ENCODE assay signal across 8 cellular contexts in the genomic region with DNA sequence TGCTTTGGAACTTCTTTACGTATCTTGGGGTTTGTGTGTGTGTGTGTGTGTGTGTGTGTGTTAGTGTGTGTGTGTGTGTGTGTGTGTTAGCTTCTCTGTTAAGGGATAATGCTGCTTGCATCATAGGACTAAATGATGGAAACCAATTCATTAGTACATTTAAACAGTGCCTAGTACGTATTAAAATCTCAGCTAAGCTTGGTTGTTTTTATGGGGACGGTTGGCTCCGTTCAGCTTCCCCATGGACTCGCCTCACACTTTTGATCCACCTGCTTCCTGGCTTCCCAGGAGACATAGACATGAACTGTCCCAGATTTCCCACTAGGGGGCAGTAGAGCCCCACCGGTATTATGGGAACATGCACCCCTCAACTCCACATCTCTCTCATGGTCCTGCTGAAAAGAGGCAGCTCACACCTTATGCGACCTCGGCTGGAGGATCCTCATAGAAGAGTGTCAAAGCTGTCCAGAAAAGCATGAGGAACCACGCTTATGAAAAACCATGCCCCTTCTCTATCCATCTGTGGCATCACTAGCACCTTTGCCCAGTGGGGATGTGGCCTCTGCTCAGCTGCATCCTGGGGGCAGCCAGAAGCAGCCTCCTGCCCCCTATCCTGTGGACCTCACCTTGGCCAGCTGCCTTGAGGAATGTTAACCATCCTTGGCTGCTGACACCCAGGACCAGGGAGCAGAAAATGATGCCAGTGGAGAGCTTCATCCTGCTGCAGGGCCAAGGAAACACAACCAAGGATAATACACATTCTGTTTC. TPM values are rescaled to one million over a fixed set of nuclear protein-coding genes. Genes with fewer than 3 reads are reported as not detected.
DNase-seq lines count a peak whose midpoint lies in the region; ATAC-seq lines count a peak whose summit lies in the region.

No MANE protein-coding gene starts in this region.

- peaks cover 27% of the 10 kb centered on the region for H3K27me3 Mint-ChIP-seq in activated CD8-positive, alpha-beta memory T cell treated with anti-CD3 and anti-CD28 coated beads, Interleukin-2, amount 10 ng/mL, durations not matched to agents 7 days and 5 days
- peaks cover 9 to 38% (median 23%) of the 10 kb centered on the region in 5 donors for H3K27me3 Mint-ChIP-seq in naive thymus-derived CD8-positive, alpha-beta T cell
- peaks cover 30 to 53% of the 10 kb centered on the region in 2 donors for H3K27me3 Mint-ChIP-seq in stimulated activated naive B cell treated with anti-CD40 and anti-IgM and Interleukin-4, amounts not matched to agents 10 μg/mL and 1 μg/mL and 100 μg/mL, for 72 hours

- H3K4me1 Mint-ChIP-seq in activated CD8-positive, alpha-beta memory T cell treated with anti-CD3 and anti-CD28 coated beads, Interleukin-2, amount 10 ng/mL, durations not matched to agents 7 days and 5 days, result peaks cover 4% of the 10 kb centered on the region
- H3K4me1 Mint-ChIP-seq in naive thymus-derived CD8-positive, alpha-beta T cell, result peaks cover 0 to 10% (median 2%) of the 10 kb centered on the region in 4 donors
- H3K4me1 Mint-ChIP-seq in stimulated activated naive B cell treated with anti-CD40 and anti-IgM and Interleukin-4, amounts not matched to agents 10 μg/mL and 1 μg/mL and 100 μg/mL, for 72 hours, result peaks cover 0 to 3% of the 10 kb centered on the region in 2 donors

- POLR2A ChIA-PET in naive thymus-derived CD8-positive, alpha-beta T cell (lab: Charles Lee), result no interaction called here

- DNase-seq in COLO668 (lab: John Stamatoyannopoulos, UW; ENCODE audit: unreplicated experiment), result peak; percentile 69
- DNase-seq in HT-29 (ENCODE audit: low spot score), result peak; percentile 88
- DNase-seq in NOMO-1 treated with DMSO at 0.1 percent for 48 hours (lab: John Stamatoyannopoulos, UW; ENCODE audit: unreplicated experiment), result peak; percentile 42
- DNase-seq in activated CD8-positive, alpha-beta memory T cell treated with anti-CD3 and anti-CD28 coated beads, Interleukin-2, amount 10 ng/mL, durations not matched to agents 7 days and 5 days, result peak; percentile 77
- DNase-seq in epithelial cell of prostate (ENCODE audit: low read depth, low spot score), result peak; percentile 16
- peak; percentile 40 to 82 (median 64) for DNase-seq in naive thymus-derived CD8-positive, alpha-beta T cell
- DNase-seq in stimulated activated naive B cell treated with anti-CD40 and anti-IgM and Interleukin-4, amounts not matched to agents 10 μg/mL and 1 μg/mL and 100 μg/mL, for 72 hours, result peak; percentile 43

- no peaks in the 10 kb centered on the region for H3K9me3 Mint-ChIP-seq in activated CD8-positive, alpha-beta memory T cell treated with anti-CD3 and anti-CD28 coated beads, Interleukin-2, amount 10 ng/mL, durations not matched to agents 7 days and 5 days (ENCODE audit: low read depth)
- no peaks in the 10 kb centered on the region for H3K9me3 Mint-ChIP-seq in naive thymus-derived CD8-positive, alpha-beta T cell
- H3K9me3 Mint-ChIP-seq in stimulated activated naive B cell treated with anti-CD40 and anti-IgM and Interleukin-4, amounts not matched to agents 10 μg/mL and 1 μg/mL and 100 μg/mL, for 72 hours, result no peaks in the 10 kb centered on the region

- CTCF ChIA-PET in activated CD8-positive, alpha-beta memory T cell treated with anti-CD3 and anti-CD28 coated beads, Interleukin-2, amount 10 ng/mL, durations not matched to agents 7 days and 5 days (lab: Charles Lee), result interaction anchor here (0.5 to 2.4 kb wide), 46 partner anchors 9 to 701 kb away, joined by 3 to 33 read pairs (median 4); a partner anchor contains a TSS

- H3K36me3 Mint-ChIP-seq in activated CD8-positive, alpha-beta memory T cell treated with anti-CD3 and anti-CD28 coated beads, Interleukin-2, amount 10 ng/mL, durations not matched to agents 7 days and 5 days, result no peaks in the 10 kb centered on the region
- no peaks in the 10 kb centered on the region for H3K36me3 Mint-ChIP-seq in naive thymus-derived CD8-positive, alpha-beta T cell
- no peaks in the 10 kb centered on the region for H3K36me3 Mint-ChIP-seq in stimulated activated naive B cell treated with anti-CD40 and anti-IgM and Interleukin-4, amounts not matched to agents 10 μg/mL and 1 μg/mL and 100 μg/mL, for 72 hours

- H3K27ac Mint-ChIP-seq in activated CD8-positive, alpha-beta memory T cell treated with anti-CD3 and anti-CD28 coated beads, Interleukin-2, amount 10 ng/mL, durations not matched to agents 7 days and 5 days, result no peak overlapping the region
- peak overlapping the region in 1 of 10 donors; percentile 36 for H3K27ac Mint-ChIP-seq in naive thymus-derived CD8-positive, alpha-beta T cell
- no peak overlapping the region for H3K27ac Mint-ChIP-seq in stimulated activated naive B cell treated with anti-CD40 and anti-IgM and Interleukin-4, amounts not matched to agents 10 μg/mL and 1 μg/mL and 100 μg/mL, for 72 hours

- peak; percentile 94 for ATAC-seq in GM19452 (IDR thresholded peaks at IDR 0.05; ENCODE audit: unreplicated experiment)
- peak; percentile 95 for ATAC-seq in activated CD8-positive, alpha-beta memory T cell treated with anti-CD3 and anti-CD28 coated beads, Interleukin-2, amount 10 ng/mL, durations not matched to agents 7 days and 5 days
- peak; percentile 84 to 97 for ATAC-seq in naive thymus-derived CD8-positive, alpha-beta T cell
- peak; percentile 94 to 95 for ATAC-seq in stimulated activated naive B cell treated with anti-CD40 and anti-IgM and Interleukin-4, amounts not matched to agents 10 μg/mL and 1 μg/mL and 100 μg/mL, for 72 hours (replicated peaks)

- no peak overlapping the region for H3K27ac ChIP-seq in epithelial cell of prostate

- H3K4me3 Mint-ChIP-seq in activated CD8-positive, alpha-beta memory T cell treated with anti-CD3 and anti-CD28 coated beads, Interleukin-2, amount 10 ng/mL, durations not matched to agents 7 days and 5 days, result no peak overlapping the region
- H3K4me3 Mint-ChIP-seq in naive thymus-derived CD8-positive, alpha-beta T cell, result no peak overlapping the region
- H3K4me3 Mint-ChIP-seq in stimulated activated naive B cell treated with anti-CD40 and anti-IgM and Interleukin-4, amounts not matched to agents 10 μg/mL and 1 μg/mL and 100 μg/mL, for 72 hours, result no peak overlapping the region

RNA-seq across cellular contexts. Expression of a gene that starts 9.7 kb away (rescaled TPM):
- total RNA-seq in HT-29 (2014; rRNA removed; shearing (Covaris generic)), result 16.5 and 24.0 TPM in 2 replicates
- 10 to 100 TPM; 30.0 to 35.3 TPM for total RNA-seq in activated CD8-positive, alpha-beta memory T cell treated with anti-CD3 and anti-CD28 coated beads, Interleukin-2, amount 10 ng/mL, durations not matched to agents 7 days and 5 days
- total RNA-seq in naive thymus-derived CD8-positive, alpha-beta T cell, result 10 to 100 TPM; 18.7 to 20.3 TPM
- polyA plus RNA-seq in naive thymus-derived CD8-positive, alpha-beta T cell, result 10 to 100 TPM in 2 of 3 donors, 1 to 10 TPM in 1; 8.1 to 14.4 (median 13.1) TPM

RNA-seq across cellular contexts. Expression of a gene that starts 16.8 kb away (rescaled TPM):
- not detected in 2 replicates for total RNA-seq in HT-29 (2014; rRNA removed; shearing (Covaris generic))
- total RNA-seq in activated CD8-positive, alpha-beta memory T cell treated with anti-CD3 and anti-CD28 coated beads, Interleukin-2, amount 10 ng/mL, durations not matched to agents 7 days and 5 days, result not detected
- total RNA-seq in naive thymus-derived CD8-positive, alpha-beta T cell, result not detected
- not detected for polyA plus RNA-seq in naive thymus-derived CD8-positive, alpha-beta T cell

RNA-seq across cellular contexts. Expression of a gene that starts 57.1 kb away (rescaled TPM):
- total RNA-seq in HT-29 (2014; rRNA removed; shearing (Covaris generic)), result not detected in 2 replicates
- total RNA-seq in activated CD8-positive, alpha-beta memory T cell treated with anti-CD3 and anti-CD28 coated beads, Interleukin-2, amount 10 ng/mL, durations not matched to agents 7 days and 5 days, result not detected
- total RNA-seq in naive thymus-derived CD8-positive, alpha-beta T cell, result not detected
- not detected for polyA plus RNA-seq in naive thymus-derived CD8-positive, alpha-beta T cell

Comparison
In these comparisons a context has a peak if more than half of its experiments do, and no peak if none do; other contexts are left out.
1. DNase-seq: peak in every context shown above with its lines; median percentile 88 in HT-29; 77 in activated CD8-positive, alpha-beta memory T cell treated with anti-CD3 and anti-CD28 coated beads, Interleukin-2, amount 10 ng/mL, durations not matched to agents 7 days and 5 days; 69 in COLO668; 64 in naive thymus-derived CD8-positive, alpha-beta T cell; 43 in stimulated activated naive B cell treated with anti-CD40 and anti-IgM and Interleukin-4, amounts not matched to agents 10 μg/mL and 1 μg/mL and 100 μg/mL, for 72 hours; 42 in NOMO-1 treated with DMSO at 0.1 percent for 48 hours; 16 in epithelial cell of prostate.